ENCODE assay signal across 8 cellular contexts in the genomic region with DNA sequence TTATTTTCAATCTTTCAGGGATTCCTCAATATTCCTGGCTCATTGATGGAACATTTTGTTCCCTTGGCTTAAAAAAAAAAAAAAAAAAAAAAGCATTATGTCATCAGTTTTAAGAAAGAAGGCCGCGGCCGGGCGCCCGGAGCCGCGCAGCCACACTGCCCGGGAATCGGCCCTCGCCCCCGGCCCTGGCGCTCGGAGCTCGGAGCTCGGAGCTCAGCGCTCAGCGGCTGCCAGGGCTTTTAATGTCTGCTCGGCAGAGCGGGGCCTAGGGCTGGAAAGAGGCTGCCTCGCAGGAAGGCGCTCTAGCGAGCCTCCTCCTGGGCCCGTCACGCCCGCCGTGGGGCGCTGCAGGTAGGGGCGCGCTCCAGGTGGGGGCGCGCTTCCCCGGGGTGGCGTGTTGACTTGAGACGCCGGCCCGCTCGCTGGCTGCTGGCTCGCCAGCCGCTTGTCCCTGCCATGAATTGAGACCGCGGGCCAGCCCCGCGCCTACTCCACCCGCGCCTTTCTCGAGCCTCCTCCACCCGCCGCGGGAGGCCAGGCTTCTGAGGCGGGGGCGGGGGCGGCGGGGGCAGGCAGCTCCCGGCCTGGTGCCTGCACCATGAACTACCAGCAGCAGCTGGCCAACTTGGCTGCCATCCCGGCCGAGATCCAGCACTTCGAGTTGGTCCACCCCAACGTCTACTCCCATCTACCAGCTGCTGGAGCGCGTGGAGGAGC. TPM values are rescaled to one million over a fixed set of nuclear protein-coding genes. Genes with fewer than 3 reads are reported as not detected.
DNase-seq lines count a peak whose midpoint lies in the region; ATAC-seq and TF ChIP-seq lines count a peak whose summit lies in the region.

No MANE protein-coding gene starts in this region.

- no peaks in the 10 kb centered on the region for H3K36me3 Mint-ChIP-seq in activated CD8-positive, alpha-beta T cell treated with anti-CD3 and anti-CD28 coated beads for 36 hours (ENCODE audit: low read depth)
- H3K36me3 Mint-ChIP-seq in activated CD8-positive, alpha-beta T cell treated with anti-CD3 and anti-CD28 coated beads, Interleukin-2, amount 10 ng/mL, durations not matched to agents 7 days and 5 days (ENCODE audit: low read depth) = no peaks in the 10 kb centered on the region
- peaks cover 0 to 3% (median 0%) of the 10 kb centered on the region in 3 donors for H3K36me3 Mint-ChIP-seq in CD8-positive, alpha-beta memory T cell

- H2AK5ac ChIP-seq in neuronal stem cell (ENCODE audit: low read depth, low read length) = no peak overlapping the region

- peak overlapping the region in 3 of 4 donors; percentile 16 to 47 (median 42) for H3K4me3 ChIP-seq in Peyer's patch
- H3K4me3 ChIP-seq in fibroblast of the aortic adventitia (ENCODE audit: low read depth, low read length) = peak overlapping the region; percentile 31
- H3K4me3 ChIP-seq in neuronal stem cell (ENCODE audit: low read length in 2 of 2) = peak overlapping the region in 1 of 2 donors; percentile 39
- no peak overlapping the region for H3K4me3 ChIP-seq in CD8-positive, alpha-beta memory T cell (ENCODE audit: low read length)

- no peak overlapping the region for H3K4ac ChIP-seq in neuronal stem cell (ENCODE audit: low read length)

- no peak overlapping the region for H3K14ac ChIP-seq in neuronal stem cell (ENCODE audit: low read length)

- H4K91ac ChIP-seq in neuronal stem cell (ENCODE audit: low read depth, low read length, poor library complexity) = no peak overlapping the region

- H4K8ac ChIP-seq in neuronal stem cell (ENCODE audit: low read depth, low read length) = no peak overlapping the region

- H3K18ac ChIP-seq in neuronal stem cell (ENCODE audit: low read length) = peak overlapping the region; percentile 20

- WGBS in neuronal stem cell (ENCODE audit: extremely low coverage in 2 of 2, insufficient read length in 2 of 2, insufficient replicate concordance in 1 of 2), 2 donors = no CpG with 5 or more reads among the region's 60 CpGs

- H2BK15ac ChIP-seq in neuronal stem cell (ENCODE audit: low read length) = no peak overlapping the region

- no peaks in the 10 kb centered on the region for H3K27me3 ChIP-seq in Peyer's patch
- H3K27me3 ChIP-seq in neuronal stem cell (ENCODE audit: control insufficient read depth in 3 of 3, insufficient read depth in 3 of 3, low read depth in 1 of 3, low read length in 3 of 3) = peaks cover 0 to 38% (median 4%) of the 10 kb centered on the region in 3 experiments
- H3K27me3 ChIP-seq in CD8-positive, alpha-beta memory T cell (ENCODE audit: insufficient read depth, low read length, poor library complexity, severe bottlenecking) = no peaks in the 10 kb centered on the region

- H3K9me3 Mint-ChIP-seq in activated CD8-positive, alpha-beta T cell treated with anti-CD3 and anti-CD28 coated beads for 36 hours = no peaks in the 10 kb centered on the region
- H3K9me3 Mint-ChIP-seq in activated CD8-positive, alpha-beta T cell treated with anti-CD3 and anti-CD28 coated beads, Interleukin-2, amount 10 ng/mL, durations not matched to agents 7 days and 5 days (ENCODE audit: insufficient read depth) = no peaks in the 10 kb centered on the region
- peaks cover 0 to 3% (median 2%) of the 10 kb centered on the region in 5 donors for H3K9me3 Mint-ChIP-seq in CD8-positive, alpha-beta memory T cell

- peaks cover 42% of the 10 kb centered on the region for H3K27me3 Mint-ChIP-seq in activated CD8-positive, alpha-beta T cell treated with anti-CD3 and anti-CD28 coated beads for 36 hours
- H3K27me3 Mint-ChIP-seq in activated CD8-positive, alpha-beta T cell treated with anti-CD3 and anti-CD28 coated beads, Interleukin-2, amount 10 ng/mL, durations not matched to agents 7 days and 5 days (ENCODE audit: low read depth) = peaks cover 41% of the 10 kb centered on the region
- H3K27me3 Mint-ChIP-seq in CD8-positive, alpha-beta memory T cell = peaks cover 23 to 57% of the 10 kb centered on the region in 2 donors

- ATAC-seq in activated CD8-positive, alpha-beta T cell treated with anti-CD3 and anti-CD28 coated beads for 36 hours = peak; percentile 42
- no peak for ATAC-seq in activated CD8-positive, alpha-beta T cell treated with anti-CD3 and anti-CD28 coated beads, Interleukin-2, amount 10 ng/mL, durations not matched to agents 7 days and 5 days
- ATAC-seq in HG02798 (IDR thresholded peaks at IDR 0.05; ENCODE audit: poor library complexity, unreplicated experiment) = no peak

- no peaks in the 10 kb centered on the region for H3K79me1 ChIP-seq in neuronal stem cell (ENCODE audit: low read depth, low read length)

- TF ChIP-seq POLR2A in Peyer's patch (IDR thresholded peaks at IDR 0.05) = no peak

- no peak overlapping the region for H2BK5ac ChIP-seq in neuronal stem cell (ENCODE audit: low read length)

- H2AFZ ChIP-seq in neuronal stem cell (ENCODE audit: low read length) = peak overlapping the region; percentile 82

- CTCF ChIA-PET in activated CD8-positive, alpha-beta T cell treated with anti-CD3 and anti-CD28 coated beads for 36 hours (lab: Charles Lee) = no interaction called here
- CTCF ChIA-PET in activated CD8-positive, alpha-beta T cell treated with anti-CD3 and anti-CD28 coated beads, Interleukin-2, amount 10 ng/mL, durations not matched to agents 7 days and 5 days (lab: Charles Lee) = interaction anchor here (1.2 kb wide), 1 partner anchor 14 kb away, joined by 3 read pairs; no protein-coding TSS in a partner anchor
- CTCF ChIA-PET in CD8-positive, alpha-beta memory T cell (lab: Charles Lee) = no interaction called here

- no peaks in the 10 kb centered on the region for H3K4me1 Mint-ChIP-seq in activated CD8-positive, alpha-beta T cell treated with anti-CD3 and anti-CD28 coated beads for 36 hours (ENCODE audit: low read depth)
- H3K4me1 Mint-ChIP-seq in activated CD8-positive, alpha-beta T cell treated with anti-CD3 and anti-CD28 coated beads, Interleukin-2, amount 10 ng/mL, durations not matched to agents 7 days and 5 days (ENCODE audit: low read depth) = no peaks in the 10 kb centered on the region
- no peaks in the 10 kb centered on the region for H3K4me1 Mint-ChIP-seq in CD8-positive, alpha-beta memory T cell

- H3K4me2 ChIP-seq in neuronal stem cell (ENCODE audit: insufficient read depth, low read length, poor library complexity, severe bottlenecking) = peak overlapping the region; percentile 54

- no peak overlapping the region for H2BK120ac ChIP-seq in neuronal stem cell (ENCODE audit: low read depth, low read length)

- no peak for TF ChIP-seq CTCF in activated CD8-positive, alpha-beta T cell treated with anti-CD3 and anti-CD28 coated beads for 36 hours (IDR thresholded peaks at IDR 0.05)
- peak in 4 of 6 experiments; percentile 32 to 56 (median 52) for TF ChIP-seq CTCF in Peyer's patch (IDR thresholded peaks at IDR 0.05)
- no peak for TF ChIP-seq CTCF in fibroblast of the aortic adventitia (IDR thresholded peaks at IDR 0.05; ENCODE audit: insufficient read depth, low read length)

- H3K23ac ChIP-seq in neuronal stem cell (ENCODE audit: low read depth, low read length, poor library complexity) = no peak overlapping the region

- DNase-seq in activated CD8-positive, alpha-beta T cell treated with anti-CD3 and anti-CD28 coated beads for 36 hours = no peak
- DNase-seq in activated CD8-positive, alpha-beta T cell treated with anti-CD3 and anti-CD28 coated beads, Interleukin-2, amount 10 ng/mL, durations not matched to agents 7 days and 5 days = no peak
- peak in 2 of 3 donors; percentile 55 to 80 for DNase-seq in Peyer's patch
- peak; percentile 6 for DNase-seq in fibroblast of the aortic adventitia (ENCODE audit: low read depth)
- peak; percentile 54 for DNase-seq in neuronal stem cell (ENCODE audit: low spot score)
- no peak for DNase-seq in central memory CD4-positive, alpha-beta T cell
- DNase-seq in CD8-positive, alpha-beta memory T cell = no peak

- POLR2A ChIA-PET in activated CD8-positive, alpha-beta T cell treated with anti-CD3 and anti-CD28 coated beads for 36 hours (lab: Charles Lee) = no interaction called here
- POLR2A ChIA-PET in activated CD8-positive, alpha-beta T cell treated with anti-CD3 and anti-CD28 coated beads, Interleukin-2, amount 10 ng/mL, durations not matched to agents 7 days and 5 days (lab: Charles Lee) = no interaction called here
- POLR2A ChIA-PET in CD8-positive, alpha-beta memory T cell (lab: Charles Lee) = no interaction called here

- H3K36me3 ChIP-seq in Peyer's patch (no peaks in the 10 kb centered on the region), neuronal stem cell (replicated peaks in 1 of 2; ENCODE audit: control insufficient read depth in 2 of 2, insufficient read depth in 2 of 2, low read length in 2 of 2) (no peaks in the 10 kb centered on the region)
- H3K36me3 ChIP-seq in CD8-positive, alpha-beta memory T cell (ENCODE audit: insufficient read depth, low read length) = no peaks in the 10 kb centered on the region

- no peak overlapping the region for H2BK12ac ChIP-seq in neuronal stem cell (ENCODE audit: low read length)

- H3K27ac ChIP-seq in Peyer's patch (peak overlapping the region; percentile 38 to 74 (median 48)), neuronal stem cell (replicated peaks; ENCODE audit: low read length) (no peak overlapping the region)
- no peak overlapping the region for H3K27ac ChIP-seq in CD8-positive, alpha-beta memory T cell (ENCODE audit: low read depth, low read length)

- no peak overlapping the region for H3K27ac Mint-ChIP-seq in activated CD8-positive, alpha-beta T cell treated with anti-CD3 and anti-CD28 coated beads for 36 hours
- no peak overlapping the region for H3K27ac Mint-ChIP-seq in activated CD8-positive, alpha-beta T cell treated with anti-CD3 and anti-CD28 coated beads, Interleukin-2, amount 10 ng/mL, durations not matched to agents 7 days and 5 days
- no peak overlapping the region for H3K27ac Mint-ChIP-seq in CD8-positive, alpha-beta memory T cell

- peaks cover 0 to under 1% (median 0%) of the 10 kb centered on the region in 4 donors for H3K4me1 ChIP-seq in Peyer's patch
- H3K4me1 ChIP-seq in neuronal stem cell (ENCODE audit: control insufficient read depth in 2 of 2, insufficient read depth in 1 of 2, low read depth in 1 of 2, low read length in 2 of 2) = peaks cover 0 to 2% of the 10 kb centered on the region in 2 donors
- no peaks in the 10 kb centered on the region for H3K4me1 ChIP-seq in CD8-positive, alpha-beta memory T cell (ENCODE audit: insufficient read depth, low read length)

- H3K9ac ChIP-seq in neuronal stem cell (ENCODE audit: low read depth, low read length, poor library complexity) = peak overlapping the region; percentile 55

- H3K9me3 ChIP-seq in Peyer's patch = no peaks in the 10 kb centered on the region
- no peaks in the 10 kb centered on the region for H3K9me3 ChIP-seq in neuronal stem cell (replicated peaks in 1 of 2; ENCODE audit: control insufficient read depth in 2 of 2, insufficient read depth in 1 of 2, low read depth in 1 of 2, low read length in 2 of 2)
- H3K9me3 ChIP-seq in CD8-positive, alpha-beta memory T cell (ENCODE audit: low read length) = no peaks in the 10 kb centered on the region

- intact Hi-C loops in activated CD8-positive, alpha-beta T cell treated with anti-CD3 and anti-CD28 coated beads for 36 hours (cut with micrococcal nuclease) = no loop called here

- H3K4me3 Mint-ChIP-seq in activated CD8-positive, alpha-beta T cell treated with anti-CD3 and anti-CD28 coated beads for 36 hours = no peak overlapping the region
- no peak overlapping the region for H3K4me3 Mint-ChIP-seq in activated CD8-positive, alpha-beta T cell treated with anti-CD3 and anti-CD28 coated beads, Interleukin-2, amount 10 ng/mL, durations not matched to agents 7 days and 5 days
- no peak overlapping the region for H3K4me3 Mint-ChIP-seq in CD8-positive, alpha-beta memory T cell

RNA-seq across cellular contexts. Expression of gene TDRD5, which starts 5.4 kb away (rescaled TPM):
- not detected for total RNA-seq in activated CD8-positive, alpha-beta T cell treated with anti-CD3 and anti-CD28 coated beads for 36 hours
- total RNA-seq in activated CD8-positive, alpha-beta T cell treated with anti-CD3 and anti-CD28 coated beads, Interleukin-2, amount 10 ng/mL, durations not matched to agents 7 days and 5 days = not detected
- total RNA-seq in Peyer's patch (under 1 TPM in 2 of 4 donors, not detected in 2; 0.40 to 0.70 TPM), fibroblast of the aortic adventitia (ENCODE audit: low replicate concordance) (not detected in 2 replicates)
- 0.04 TPM for polyA plus RNA-seq in neuronal stem cell (2013, experiment 1 of 2)
- polyA plus RNA-seq in neuronal stem cell (2013, experiment 2 of 2) = 0.08 TPM
- not detected for total RNA-seq in CD8-positive, alpha-beta memory T cell
- not detected for polyA plus RNA-seq in CD8-positive, alpha-beta memory T cell

RNA-seq across cellular contexts. Expression of gene NPHS2, which starts 10.5 kb away (rescaled TPM):
- not detected for total RNA-seq in activated CD8-positive, alpha-beta T cell treated with anti-CD3 and anti-CD28 coated beads for 36 hours
- total RNA-seq in activated CD8-positive, alpha-beta T cell treated with anti-CD3 and anti-CD28 coated beads, Interleukin-2, amount 10 ng/mL, durations not matched to agents 7 days and 5 days = not detected
- not detected for total RNA-seq in Peyer's patch
- not detected in 2 replicates for total RNA-seq in fibroblast of the aortic adventitia (ENCODE audit: low replicate concordance)
- not detected for polyA plus RNA-seq in neuronal stem cell (2013, experiment 1 of 2)
- not detected for polyA plus RNA-seq in neuronal stem cell (2013, experiment 2 of 2)
- not detected for total RNA-seq in CD8-positive, alpha-beta memory T cell
- polyA plus RNA-seq in CD8-positive, alpha-beta memory T cell = not detected

Comparison
In these comparisons a context has a peak if more than half of its experiments do, and no peak if none do; other contexts are left out.
1. DNase-seq: peak in Peyer's patch (2 of 3), fibroblast of the aortic adventitia (single experiment) and neuronal stem cell (single experiment); none in activated CD8-positive, alpha-beta T cell treated with anti-CD3 and anti-CD28 coated beads for 36 hours (single experiment), activated CD8-positive, alpha-beta T cell treated with anti-CD3 and anti-CD28 coated beads, Interleukin-2, amount 10 ng/mL, durations not matched to agents 7 days and 5 days (single experiment), central memory CD4-positive, alpha-beta T cell (single experiment) and CD8-positive, alpha-beta memory T cell (0 of 5).
2. CTCF ChIP-seq: peak in Peyer's patch (4 of 6); none in activated CD8-positive, alpha-beta T cell treated with anti-CD3 and anti-CD28 coated beads for 36 hours (single experiment) and fibroblast of the aortic adventitia (single experiment).
3. H3K27ac ChIP-seq: peak in Peyer's patch (4 of 4); none in neuronal stem cell (single experiment) and CD8-positive, alpha-beta memory T cell (single experiment).